Comparison of ENCODE assay signal across 8 cellular contexts in genomic region chr17:75088902-75089417, GRCh38. TPM values are rescaled to one million over a fixed set of nuclear protein-coding genes. Genes with fewer than 3 reads are reported as not detected.
DNase-seq lines count a peak whose midpoint lies in the region; ATAC-seq and TF ChIP-seq lines count a peak whose summit lies in the region.

No MANE protein-coding gene starts in this region.

- peaks cover 0 to 13% (median 2%) of the 10 kb centered on the region in 3 donors for H3K27me3 Mint-ChIP-seq in naive B cell

- H3K27ac ChIP-seq in BLaER1 (0 out of 2 replicates have a peak overlapping the region, but pooled peaks have one; percentile 3), colonic mucosa (peak overlapping the region; percentile 99)

- H3K36me3 Mint-ChIP-seq in naive B cell: no peaks in the 10 kb centered on the region

- peak overlapping the region in 2 of 6 donors; percentile 26 for H3K27ac Mint-ChIP-seq in naive B cell

- no peaks in the 10 kb centered on the region for H3K9me3 Mint-ChIP-seq in naive B cell

- intact Hi-C loops in colonic mucosa (cut with DNase I): no loop called here
- intact Hi-C loops in posterior vena cava (cut with DNase I): no loop called here

- H3K4me1 ChIP-seq in BLaER1 (peaks cover 38% of the 10 kb centered on the region), colonic mucosa (peaks cover 27% of the 10 kb centered on the region)

- DNase-seq in MG63 (peak; percentile 76), colonic mucosa (peak; percentile 63), naive B cell (no peak), NCI-H1105 treated with DMSO at 0.1 percent for 48 hours (lab: John Stamatoyannopoulos, UW) (no peak), posterior vena cava (ENCODE audit: low spot score) (no peak), NCI-H2196 (lab: John Stamatoyannopoulos, UW; ENCODE audit: unreplicated experiment) (no peak)

- peaks cover 7 to 22% (median 15%) of the 10 kb centered on the region in 3 donors for H3K4me1 Mint-ChIP-seq in naive B cell

- H3K27me3 ChIP-seq in BLaER1 (no peaks in the 10 kb centered on the region), MG63 (no peaks in the 10 kb centered on the region), colonic mucosa (no peaks in the 10 kb centered on the region)

- H3K36me3 ChIP-seq in BLaER1: no peaks in the 10 kb centered on the region
- no peaks in the 10 kb centered on the region for H3K36me3 ChIP-seq in MG63
- H3K36me3 ChIP-seq in colonic mucosa: no peaks in the 10 kb centered on the region

- ATAC-seq in naive B cell (ENCODE audit: low read depth in 2 of 2) (no peak), HG02798 (IDR thresholded peaks at IDR 0.05; ENCODE audit: poor library complexity, unreplicated experiment) (no peak)

- no peaks in the 10 kb centered on the region for H4K20me1 ChIP-seq in BLaER1

- no peak for TF ChIP-seq CTCF in colonic mucosa (IDR thresholded peaks at IDR 0.05)

- H3K4me2 ChIP-seq in BLaER1: peak overlapping the region; percentile 98

- H3K4me3 Mint-ChIP-seq in naive B cell: peak overlapping the region; percentile 9 to 91 (median 82)

- H3K4me3 ChIP-seq in BLaER1 (no peak overlapping the region), MG63 (no peak overlapping the region; the same call in 1 of the 2 replicates), colonic mucosa (peak overlapping the region; percentile 82)

- H3K9ac ChIP-seq in BLaER1 (no peak overlapping the region), colonic mucosa (ENCODE audit: low read depth in 2 of 2, low read length in 2 of 2) (peak overlapping the region; percentile 93 to 98)

- H3K9me3 ChIP-seq in BLaER1 (no peaks in the 10 kb centered on the region), MG63 (no peaks in the 10 kb centered on the region), colonic mucosa (no peaks in the 10 kb centered on the region)

RNA-seq across cellular contexts. Expression of gene SLC16A5, which starts 1.2 kb away (rescaled TPM):
- total RNA-seq in MG63 (2014; rRNA removed; shearing (Covaris generic); ENCODE audit: low replicate concordance): 0.12 and 0.33 TPM in 2 replicates
- total RNA-seq in colonic mucosa (10 to 100 TPM; 19.4 to 50.1 TPM), posterior vena cava (1 to 10 TPM; 6.1 to 8.1 TPM)
- polyA plus RNA-seq in naive B cell (ENCODE audit: low read depth in 6 of 6): 1 to 10 TPM; 1.1 to 4.0 (median 2.1) TPM

RNA-seq across cellular contexts. Expression of gene ARMC7, which starts 20.8 kb away (rescaled TPM):
- total RNA-seq in MG63 (2014; rRNA removed; shearing (Covaris generic); ENCODE audit: low replicate concordance): 12.0 and 15.1 TPM in 2 replicates
- total RNA-seq in colonic mucosa (10 to 100 TPM; 20.5 to 20.7 TPM), posterior vena cava (1 to 10 TPM; 5.8 to 6.4 TPM)
- polyA plus RNA-seq in naive B cell (ENCODE audit: low read depth in 6 of 6): 1 to 10 TPM; 2.0 to 6.0 (median 4.5) TPM

RNA-seq across cellular contexts. Expression of gene KCTD2, which starts 41.9 kb away (rescaled TPM):
- 15.6 and 17.0 TPM in 2 replicates for total RNA-seq in MG63 (2014; rRNA removed; shearing (Covaris generic); ENCODE audit: low replicate concordance)
- total RNA-seq in colonic mucosa (10 to 100 TPM; 14.8 to 18.1 TPM), posterior vena cava (10 to 100 TPM; 23.0 to 25.0 TPM)
- polyA plus RNA-seq in naive B cell (ENCODE audit: low read depth in 6 of 6): 1 to 10 TPM; 2.9 to 9.8 (median 4.8) TPM

RNA-seq across cellular contexts. Expression of gene ATP5PD, which starts 42.2 kb away (rescaled TPM):
- total RNA-seq in MG63 (2014; rRNA removed; shearing (Covaris generic); ENCODE audit: low replicate concordance): 296 and 323 TPM in 2 replicates
- 100 to 1,000 TPM; 302 to 371 TPM for total RNA-seq in colonic mucosa
- polyA plus RNA-seq in naive B cell (ENCODE audit: low read depth in 6 of 6): 100 to 1,000 TPM; 191 to 306 (median 269) TPM
- 100 to 1,000 TPM; 205 to 235 TPM for total RNA-seq in posterior vena cava

RNA-seq across cellular contexts. Expression of gene NT5C, which starts 42.6 kb away (rescaled TPM):
- total RNA-seq in MG63 (2014; rRNA removed; shearing (Covaris generic); ENCODE audit: low replicate concordance): 29.1 and 92.2 TPM in 2 replicates
- total RNA-seq in colonic mucosa: 10 to 100 TPM; 72.3 to 94.9 TPM
- 100 to 1,000 TPM in 3 of 6 donors, 10 to 100 TPM in 3; 85.0 to 136 (median 111) TPM for polyA plus RNA-seq in naive B cell (ENCODE audit: low read depth in 6 of 6)
- total RNA-seq in posterior vena cava: 10 to 100 TPM; 26.2 to 33.0 TPM

Comparison
In these comparisons a context has a peak if more than half of its experiments do, and no peak if none do; other contexts are left out.
1. DNase-seq: peak in MG63 (single experiment) and colonic mucosa (single experiment); none in naive B cell (single experiment), NCI-H1105 treated with DMSO at 0.1 percent for 48 hours (single experiment), posterior vena cava (single experiment) and NCI-H2196 (single experiment).